In the genomic region with DNA sequence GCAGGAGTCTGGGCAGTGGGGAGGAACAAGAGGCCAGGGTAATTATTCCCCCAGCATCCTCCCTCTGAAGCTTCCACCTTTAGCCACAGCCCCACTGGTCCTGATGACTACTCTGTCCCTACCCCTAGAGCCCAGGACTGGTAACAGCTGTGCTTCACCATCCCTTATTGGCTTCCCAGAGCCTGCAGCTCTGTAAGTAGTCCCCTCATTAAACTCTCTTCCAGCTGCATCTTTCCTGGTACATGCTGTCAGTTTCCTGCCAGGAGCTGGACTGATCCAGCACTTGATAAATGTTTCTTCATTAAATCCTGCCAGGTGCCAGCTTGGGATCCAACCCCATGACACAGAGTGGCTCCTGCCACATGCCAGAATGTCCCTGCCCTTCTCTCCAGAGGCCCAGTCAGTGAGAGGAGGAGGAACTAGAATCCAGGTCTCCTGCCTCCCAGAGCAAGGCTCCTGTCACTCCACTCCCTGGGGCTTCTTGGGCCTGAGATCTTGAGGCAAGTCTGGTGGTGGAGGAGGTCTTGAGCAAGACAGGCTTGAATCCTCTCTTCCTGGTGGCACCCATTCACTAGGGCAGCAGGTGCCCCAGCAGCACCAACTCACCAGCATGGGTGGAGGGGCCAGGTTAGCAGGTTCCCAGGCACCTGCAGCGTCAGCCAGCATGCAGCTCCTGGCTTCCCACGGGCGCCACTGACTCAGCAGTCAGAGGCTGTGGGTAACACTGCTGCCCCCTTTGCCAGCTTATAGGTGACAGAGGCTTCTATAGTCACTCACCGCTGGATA, we compare ENCODE assay signal across 9 cellular contexts. TPM values are rescaled to one million over a fixed set of nuclear protein-coding genes. Genes with fewer than 3 reads are reported as not detected.
A peak's percentile ranks its signal among the peaks of the same experiment; 100 is the strongest.
DNase-seq lines count a peak whose midpoint lies in the region; ATAC-seq and TF ChIP-seq lines count a peak whose summit lies in the region.
"Had no signal": no experiment of that assay in that cellular context is flagged by ENCODE, and none has a peak within 500 bp of the region (broad histone marks: within the 10 kb centered on the region; RNA-seq: fewer than 3 reads in every experiment).

No MANE protein-coding gene starts in this region.

- peaks cover 6% of the 10 kb centered on the region for H3K36me3 Mint-ChIP-seq in mesothelial cell of epicardium

- no peaks in the 10 kb centered on the region for H3K4me1 ChIP-seq in Peyer's patch

- peak overlapping the region; percentile 29 for H3K27ac ChIP-seq in C4-2B
- H3K27ac ChIP-seq in Peyer's patch, result no peak overlapping the region

- H3K4me3 Mint-ChIP-seq in mesothelial cell of epicardium, result no peak overlapping the region

- H3K27me3 ChIP-seq in Peyer's patch, result no peaks in the 10 kb centered on the region

- peaks cover 11% of the 10 kb centered on the region for H3K27me3 Mint-ChIP-seq in mesothelial cell of epicardium (ENCODE audit: low read depth)

- no peaks in the 10 kb centered on the region for H3K9me3 Mint-ChIP-seq in mesothelial cell of epicardium

- TF ChIP-seq CTCF in C4-2B (conservative IDR thresholded peaks at IDR 0.05) (no peak), Peyer's patch (IDR thresholded peaks at IDR 0.05) (no peak), mesothelial cell of epicardium (IDR thresholded peaks at IDR 0.05; ENCODE audit: unreplicated experiment) (no peak)

- no peak overlapping the region for H3K27ac Mint-ChIP-seq in mesothelial cell of epicardium

- DNase-seq in Peyer's patch, result peak in 2 of 3 donors; percentile 41 to 42
- DNase-seq in iPS-NIHi11 (ENCODE audit: low spot score), result peak; percentile 26
- DNase-seq in mesothelial cell of epicardium (ENCODE audit: low spot score in 2 of 2, unreplicated experiment in 2 of 2), result no peak
- no peak for DNase-seq in SK-N-DZ (ENCODE audit: low spot score)
- DNase-seq: activated effector memory CD4-positive, alpha-beta T cell treated with anti-CD3 and anti-CD28 coated beads, Interleukin-2, amount 50 U/mL, for 16 hours; effector CD4-positive, alpha-beta T cell; NCI-H526 had no signal

- TF ChIP-seq POLR2A in Peyer's patch (IDR thresholded peaks at IDR 0.05), result no peak

- no peak for ATAC-seq in GM18907 (IDR thresholded peaks at IDR 0.05; ENCODE audit: unreplicated experiment)

- H3K4me3 ChIP-seq in Peyer's patch, result no peak overlapping the region

- H3K36me3 ChIP-seq in Peyer's patch, result peaks cover 0 to 13% (median 0%) of the 10 kb centered on the region in 3 donors

- H3K4me1 Mint-ChIP-seq in mesothelial cell of epicardium, result no peaks in the 10 kb centered on the region

- no peaks in the 10 kb centered on the region for H3K9me3 ChIP-seq in Peyer's patch

RNA-seq across cellular contexts. Expression of a gene that starts 27.6 kb away (rescaled TPM):
- not detected for total RNA-seq in Peyer's patch
- total RNA-seq in mesothelial cell of epicardium, result 0.47 to 0.66 TPM (median 0.51 TPM) in 3 replicates
- polyA plus RNA-seq in SK-N-DZ (2014; cell fraction: cytosol; rRNA removed), result 0.12 TPM in 1 of 2 replicates, not detected in the other
- 0.53 and 1.3 TPM in 2 replicates for polyA plus RNA-seq in SK-N-DZ (2014; cell fraction: nucleus; rRNA removed)

RNA-seq across cellular contexts. Expression of a gene that starts 30.3 kb away (rescaled TPM):
- 100 to 1,000 TPM; 150 to 455 (median 312) TPM for total RNA-seq in Peyer's patch
- total RNA-seq in mesothelial cell of epicardium, result 203 to 214 TPM (median 211 TPM) in 3 replicates
- polyA plus RNA-seq in SK-N-DZ (2014; cell fraction: cytosol; rRNA removed), result 11.0 and 15.7 TPM in 2 replicates
- 176 and 212 TPM in 2 replicates for polyA plus RNA-seq in SK-N-DZ (2014; cell fraction: nucleus; rRNA removed)

RNA-seq across cellular contexts. Expression of a gene that starts 40.3 kb away (rescaled TPM):
- total RNA-seq in Peyer's patch (10 to 100 TPM in 1 of 4 donors, 1 to 10 TPM in 3; 7.4 to 13.1 (median 9.1) TPM), mesothelial cell of epicardium (10.7 to 12.3 TPM (median 11.5 TPM) in 3 replicates)
- polyA plus RNA-seq in SK-N-DZ (2014; cell fraction: cytosol; rRNA removed), result 46.3 and 51.8 TPM in 2 replicates
- 18.6 and 21.1 TPM in 2 replicates for polyA plus RNA-seq in SK-N-DZ (2014; cell fraction: nucleus; rRNA removed)

RNA-seq across cellular contexts. Expression of a gene that starts 40.5 kb away (rescaled TPM):
- 100 to 1,000 TPM; 142 to 246 (median 153) TPM for total RNA-seq in Peyer's patch
- total RNA-seq in mesothelial cell of epicardium, result 183 to 192 TPM (median 186 TPM) in 3 replicates
- polyA plus RNA-seq in SK-N-DZ (2014; cell fraction: cytosol; rRNA removed), result 296 and 348 TPM in 2 replicates
- polyA plus RNA-seq in SK-N-DZ (2014; cell fraction: nucleus; rRNA removed), result 209 and 321 TPM in 2 replicates

RNA-seq across cellular contexts. Expression of a gene that starts 47.0 kb away (rescaled TPM):
- total RNA-seq in Peyer's patch (10 to 100 TPM in 1 of 4 donors, 1 to 10 TPM in 3; 2.6 to 13.2 (median 6.0) TPM), mesothelial cell of epicardium (11.6 to 12.0 TPM (median 11.6 TPM) in 3 replicates)
- polyA plus RNA-seq in SK-N-DZ (2014; cell fraction: cytosol; rRNA removed), result 8.2 and 8.6 TPM in 2 replicates
- polyA plus RNA-seq in SK-N-DZ (2014; cell fraction: nucleus; rRNA removed), result 16.8 and 17.7 TPM in 2 replicates

Comparison
In these comparisons a context has a peak if more than half of its experiments do, and no peak if none do; other contexts are left out.
1. DNase-seq: peak in Peyer's patch (2 of 3) and iPS-NIHi11 (single experiment); none in mesothelial cell of epicardium (0 of 2) and SK-N-DZ (single experiment).